8 cellular contexts compared by ENCODE assay signal in genomic region chr16:8962393-8963009, GRCh38. TPM values are rescaled to one million over a fixed set of nuclear protein-coding genes. Genes with fewer than 3 reads are reported as not detected.
DNase-seq lines count a peak whose midpoint lies in the region; FAIRE-seq and TF ChIP-seq lines count a peak whose summit lies in the region.

No MANE protein-coding gene starts in this region.

- H3K27me3 ChIP-seq in GM23248 (replicated peaks; ENCODE audit: insufficient read depth) (no peaks in the 10 kb centered on the region), Peyer's patch (no peaks in the 10 kb centered on the region), iPS-18a (ENCODE audit: control insufficient read depth, insufficient read depth, low read length) (peaks cover 21% of the 10 kb centered on the region)

- H3K4me3 ChIP-seq in GM23248 (peak overlapping the region; percentile 95), Peyer's patch (peak overlapping the region; percentile 82 to 89 (median 86)), iPS-18a (ENCODE audit: low read length) (peak overlapping the region; percentile 87)

- H3K79me2 ChIP-seq in GM23248 (ENCODE audit: insufficient read depth) = peaks cover 56% of the 10 kb centered on the region

- TF ChIP-seq CTCF in Peyer's patch (IDR thresholded peaks at IDR 0.05) (no peak), D721Med (IDR thresholded peaks at IDR 0.05; ENCODE audit: insufficient read depth, missing control alignments) (no peak)

- in situ Hi-C loops in Caki2 (cut with HindIII; ENCODE audit: low pct_unique_long_range_greater_than_20kb, low sequenced_read_pairs) (no loop called here), GM23248 (cut with MboI) (loop anchor here (10.0 kb wide), 1 partner anchor 62 kb away; no protein-coding TSS in a partner anchor)

- H3K27ac ChIP-seq in GM23248 = peak overlapping the region; percentile 38; the same call in 1 of the 2 replicates
- H3K27ac ChIP-seq in Peyer's patch = peak overlapping the region; percentile 77 to 90 (median 89)
- H3K27ac ChIP-seq in iPS-18a (ENCODE audit: low read length) = peak overlapping the region; percentile 7

- H3K9me3 ChIP-seq in GM23248 (ENCODE audit: low read depth) (no peaks in the 10 kb centered on the region), Peyer's patch (no peaks in the 10 kb centered on the region), iPS-18a (ENCODE audit: control insufficient read depth, low read depth, low read length) (no peaks in the 10 kb centered on the region)

- no peak for FAIRE-seq in D721Med (lab: Jason Lieb, UNC)

- H3K9ac ChIP-seq in GM23248 (peak overlapping the region; percentile 89), iPS-18a (ENCODE audit: low read length) (peak overlapping the region; percentile 78)

- peak overlapping the region; percentile 84 for H3K4me2 ChIP-seq in GM23248 (ENCODE audit: unreplicated experiment)

- H4K20me1 ChIP-seq in GM23248 (ENCODE audit: insufficient read depth) = peaks cover 43% of the 10 kb centered on the region

- H3K36me3 ChIP-seq in GM23248 (ENCODE audit: low read depth) (no peaks in the 10 kb centered on the region), Peyer's patch (no peaks in the 10 kb centered on the region), iPS-18a (ENCODE audit: control insufficient read depth, low read depth, low read length) (no peaks in the 10 kb centered on the region)

- DNase-seq in Caki2 (ENCODE audit: low read depth) (peak; percentile 33), GM23248 (peak; percentile 48), Peyer's patch (peak; percentile 64 to 88 (median 84)), foreskin melanocyte (no peak), D721Med (ENCODE audit: insufficient read length, low spot score) (no peak)
- DNase-seq in activated naive CD4-positive, alpha-beta T cell treated with anti-CD3 and anti-CD28 coated beads, Interleukin-2, amount 50 U/mL, for 16 hours = peak; percentile 57
- DNase-seq in stimulated activated CD4-positive, alpha-beta T cell treated with anti-CD3 and anti-CD28 coated beads, Interleukin-1b, Interleukin-23, amount 100 ng/mL, for 4 hours (ENCODE audit: low read depth in 2 of 2) = peak; percentile 26 to 45

- WGBS in GM23248 (ENCODE audit: low coverage in 1 of 2, low lambda C conversion rate in 2 of 2, missing lambda C conversion rate in 2 of 2), 2 experiments = 2 to 5% methylated on average over 37 to 42 of the region's 50 CpGs

- TF ChIP-seq POLR2A in Peyer's patch (IDR thresholded peaks at IDR 0.05) = no peak

- H3K4me1 ChIP-seq in GM23248 (ENCODE audit: insufficient read depth) = peaks cover 47% of the 10 kb centered on the region
- H3K4me1 ChIP-seq in Peyer's patch = peaks cover 8 to 56% (median 36%) of the 10 kb centered on the region in 4 donors
- peaks cover 51% of the 10 kb centered on the region for H3K4me1 ChIP-seq in iPS-18a (ENCODE audit: control insufficient read depth, low read depth, low read length)

- H3F3A ChIP-seq in GM23248 (ENCODE audit: insufficient read depth) = peaks cover 34% of the 10 kb centered on the region

- H2AFZ ChIP-seq in GM23248 = no peak overlapping the region

- no peaks in the 10 kb centered on the region for H3K9me2 ChIP-seq in GM23248 (ENCODE audit: insufficient read depth)

RNA-seq across cellular contexts. Expression of gene USP7, which starts 1.2 kb away (rescaled TPM):
- 14.9 and 27.2 TPM in 2 replicates for total RNA-seq in Caki2 (2014; rRNA removed; shearing (Covaris generic); ENCODE audit: low replicate concordance)
- 28.3 and 30.6 TPM in 2 replicates for total RNA-seq in GM23248 (2014; rRNA removed; shearing (Covaris generic))
- polyA plus RNA-seq in GM23248 (2016; fragmentation: Nextera tagmentation; extraction: Ambion mirVana) = 13.2 and 13.3 TPM in 2 replicates
- total RNA-seq in Peyer's patch = 100 to 1,000 TPM; 125 to 139 (median 130) TPM

Comparison
In these comparisons a context has a peak if more than half of its experiments do, and no peak if none do; other contexts are left out.
1. DNase-seq: peak in Caki2 (single experiment), GM23248 (single experiment), Peyer's patch (3 of 3), activated naive CD4-positive, alpha-beta T cell treated with anti-CD3 and anti-CD28 coated beads, Interleukin-2, amount 50 U/mL, for 16 hours (single experiment) and stimulated activated CD4-positive, alpha-beta T cell treated with anti-CD3 and anti-CD28 coated beads, Interleukin-1b, Interleukin-23, amount 100 ng/mL, for 4 hours (2 of 2); none in foreskin melanocyte (single experiment) and D721Med (single experiment).
2. H3K27ac ChIP-seq: peak in every context shown above with its lines; median percentile 89 in Peyer's patch; 38 in GM23248; 7 in iPS-18a.
3. Peak in every context shown above with its lines, with median percentiles within 50 percentile points of each other: H3K4me3 ChIP-seq.